In genomic region chr18:21241224-21242131, GRCh38 we compare ENCODE assay signal across 8 cellular contexts. TPM values are rescaled to one million over a fixed set of nuclear protein-coding genes. Genes with fewer than 3 reads are reported as not detected.
DNase-seq lines count a peak whose midpoint lies in the region; ATAC-seq, FAIRE-seq and TF ChIP-seq lines count a peak whose summit lies in the region.

No MANE protein-coding gene starts in this region.

- intact Hi-C loops in prostate gland (cut with DNase I), result loop anchor here (10.0 kb wide), 2 partner anchors 123 to 203 kb away; no protein-coding TSS in a partner anchor

- peak overlapping the region; percentile 51 to 58 for H3K4me3 ChIP-seq in prostate gland

- TF ChIP-seq POLR2A in prostate gland (IDR thresholded peaks at IDR 0.05), result no peak

- TF ChIP-seq CTCF in D721Med (IDR thresholded peaks at IDR 0.05; ENCODE audit: insufficient read depth, missing control alignments) (no peak), prostate gland (IDR thresholded peaks at IDR 0.05) (no peak)

- no peak for FAIRE-seq in D721Med (lab: Jason Lieb, UNC)

- DNase-seq in D721Med (ENCODE audit: insufficient read length, low spot score) (peak; percentile 43), NCI-H69 (lab: John Stamatoyannopoulos, UW) (peak; percentile 87), glomerular visceral epithelial cell (ENCODE audit: extremely low spot score) (peak; percentile 29), prostate gland (ENCODE audit: low spot score) (no peak), T-helper 2 cell (no peak)
- no peak for DNase-seq in activated CD8-positive, alpha-beta memory T cell treated with anti-CD3 and anti-CD28 coated beads for 24 hours

- H3K27me3 ChIP-seq in prostate gland (replicated peaks; ENCODE audit: insufficient read depth), result no peaks in the 10 kb centered on the region

- H3K27ac ChIP-seq in prostate gland, result peak overlapping the region; percentile 69 to 71

- 1% methylated on average over 54 of the region's 69 CpGs for WGBS in prostate gland

- no peaks in the 10 kb centered on the region for H3K36me3 ChIP-seq in prostate gland

- H3K4me1 ChIP-seq in prostate gland (replicated peaks), result no peaks in the 10 kb centered on the region

- no peaks in the 10 kb centered on the region for H3K9me3 ChIP-seq in prostate gland

- ATAC-seq in GM21825 (IDR thresholded peaks at IDR 0.05; ENCODE audit: unreplicated experiment) (no peak), HG03342 (IDR thresholded peaks at IDR 0.05; ENCODE audit: unreplicated experiment) (no peak)

RNA-seq across cellular contexts. Expression of gene GREB1L, which starts 0.6 kb away (rescaled TPM):
- total RNA-seq in prostate gland, result 10 to 100 TPM in 1 of 2 donors, 1 to 10 TPM in 1; 2.0 to 21.6 TPM

Comparison
In these comparisons a context has a peak if more than half of its experiments do, and no peak if none do; other contexts are left out.
1. DNase-seq: peak in D721Med (single experiment), NCI-H69 (single experiment) and glomerular visceral epithelial cell (single experiment); none in prostate gland (single experiment), activated CD8-positive, alpha-beta memory T cell treated with anti-CD3 and anti-CD28 coated beads for 24 hours (single experiment) and T-helper 2 cell (0 of 5).